ENCODE assay signal across 8 cellular contexts in genomic region chr1:167715653-167716302, GRCh38. TPM values are rescaled to one million over a fixed set of nuclear protein-coding genes. Genes with fewer than 3 reads are reported as not detected.
A peak's percentile ranks its signal among the peaks of the same experiment; 100 is the strongest.
DNase-seq lines count a peak whose midpoint lies in the region; ATAC-seq, FAIRE-seq and TF ChIP-seq lines count a peak whose summit lies in the region.

No MANE protein-coding gene starts in this region.

- H4K91ac ChIP-seq in H1 (replicated peaks; ENCODE audit: insufficient read length, low read length) = no peak overlapping the region

- no peak for TF ChIP-seq POLR2A in H1 (IDR thresholded peaks at IDR 0.05; ENCODE audit: control extremely low read depth in 1 of 2, low read depth in 2 of 2, low read length in 2 of 2)

- H4K20me1 ChIP-seq in H1 (replicated peaks in 1 of 2; ENCODE audit: control insufficient read depth in 1 of 2, insufficient read depth in 2 of 2, low read length in 2 of 2) = no peaks in the 10 kb centered on the region

- TF ChIP-seq CTCF in H1 (IDR thresholded peaks at IDR 0.05; ENCODE audit: control extremely low read depth in 1 of 3, insufficient read depth in 1 of 3, low read depth in 1 of 3, low read length in 3 of 3) (no peak), neural crest cell (conservative IDR thresholded peaks at IDR 0.05) (no peak)

- H3K79me1 ChIP-seq in H1 (ENCODE audit: low read depth, low read length) = no peaks in the 10 kb centered on the region

- H3K18ac ChIP-seq in H1 (ENCODE audit: extremely low read depth, low read length) = no peak overlapping the region

- no peak for TF ChIP-seq RAD21 in H1 (IDR thresholded peaks at IDR 0.05 in 1 of 2, conservative IDR thresholded peaks at IDR 0.05 in 1 of 2; ENCODE audit: low read depth in 2 of 2, low read length in 2 of 2)

- no peak overlapping the region for H3K27ac ChIP-seq in H1 (ENCODE audit: low read depth, low read length)

- H3K23me2 ChIP-seq in H1 (ENCODE audit: low read depth, low read length) = peaks cover 6% of the 10 kb centered on the region

- no peak for DNase-seq in activated CD4-positive, alpha-beta T cell treated with anti-CD3 and anti-CD28 coated beads for 36 hours
- DNase-seq in activated CD4-positive, alpha-beta T cell treated with anti-CD3 and anti-CD28 coated beads for 4 hours = no peak
- DNase-seq in NCI-H460 (ENCODE audit: extremely low read depth, low read depth) (peak; percentile 8), H1 (ENCODE audit: low read depth in 1 of 2, low spot score in 2 of 2) (no peak), neural crest cell (ENCODE audit: low read depth, low spot score) (no peak), SKM-1 (lab: John Stamatoyannopoulos, UW; ENCODE audit: unreplicated experiment) (no peak)
- DNase-seq in stimulated activated CD4-positive, alpha-beta T cell treated with anti-CD3 and anti-CD28 coated beads, Interleukin-2, amount 100 ng/mL, for 24 hours = no peak

- no peaks in the 10 kb centered on the region for H3K27me3 Mint-ChIP-seq in activated CD4-positive, alpha-beta T cell treated with anti-CD3 and anti-CD28 coated beads for 36 hours
- peaks cover 41% of the 10 kb centered on the region for H3K27me3 Mint-ChIP-seq in neural crest cell (ENCODE audit: low read depth)

- H4K8ac ChIP-seq in H1 (ENCODE audit: extremely low read depth, insufficient read depth, low read length) = no peak overlapping the region

- no peak overlapping the region for H3K4ac ChIP-seq in H1 (replicated peaks; ENCODE audit: insufficient read length, low read depth, low read length)

- 0% methylated on average over 13 of the region's 13 CpGs; no CpG with 5 or more reads in 1 of the 2 experiments for WGBS in H1 (ENCODE audit: extremely low coverage in 1 of 2, insufficient coverage in 1 of 2, insufficient read length in 1 of 2, insufficient replicate concordance in 2 of 2, low coverage in 1 of 2, low lambda C conversion rate in 2 of 2, missing lambda C conversion rate in 1 of 2), 2 experiments

- H3K4me1 ChIP-seq in H1 (replicated peaks in 1 of 4; ENCODE audit: control insufficient read depth in 3 of 4, insufficient read depth in 4 of 4, low read length in 3 of 4) = no peaks in the 10 kb centered on the region; a peak in 2 of 7 replicates

- H3K79me2 ChIP-seq in H1 (ENCODE audit: control insufficient read depth in 1 of 2, insufficient read depth in 2 of 2, low read length in 2 of 2) = no peaks in the 10 kb centered on the region

- H3K9me3 Mint-ChIP-seq in activated CD4-positive, alpha-beta T cell treated with anti-CD3 and anti-CD28 coated beads for 36 hours (ENCODE audit: low read depth) = no peaks in the 10 kb centered on the region
- H3K9me3 Mint-ChIP-seq in neural crest cell = peaks cover 2% of the 10 kb centered on the region

- H3K4me2 ChIP-seq in H1 (ENCODE audit: insufficient read depth in 1 of 2, low read depth in 2 of 2, low read length in 2 of 2) = peak overlapping the region; percentile 78 to 95

- peak overlapping the region; percentile 91 for H3K27ac Mint-ChIP-seq in activated CD4-positive, alpha-beta T cell treated with anti-CD3 and anti-CD28 coated beads for 36 hours
- peak overlapping the region; percentile 90 for H3K27ac Mint-ChIP-seq in neural crest cell (ENCODE audit: unreplicated experiment)

- peak overlapping the region; percentile 5 for H3K56ac ChIP-seq in H1 (replicated peaks; ENCODE audit: insufficient read length, low read depth, low read length)

- no peak overlapping the region for H3K23ac ChIP-seq in H1 (ENCODE audit: insufficient read length)

- no peaks in the 10 kb centered on the region for H3K36me3 ChIP-seq in H1 (ENCODE audit: control insufficient read depth in 2 of 4, insufficient read depth in 4 of 4, low read length in 3 of 4)

- no peak for TF ChIP-seq EP300 in H1 (IDR thresholded peaks at IDR 0.05; ENCODE audit: borderline replicate concordance in 1 of 2, low read depth in 2 of 2, low read length in 2 of 2)

- no peaks in the 10 kb centered on the region for H3K9me3 ChIP-seq in H1 (ENCODE audit: insufficient read depth in 2 of 2, low read depth in 1 of 2, low read length in 1 of 2)

- no peak overlapping the region for H2BK15ac ChIP-seq in H1 (ENCODE audit: low read length)

- H2BK20ac ChIP-seq in H1 (ENCODE audit: low read length) = no peak overlapping the region

- H3K14ac ChIP-seq in H1 (ENCODE audit: insufficient read length) = no peak overlapping the region

- peak overlapping the region; percentile 44 for H2AFZ ChIP-seq in H1 (ENCODE audit: low read length)

- H3K4me3 Mint-ChIP-seq in activated CD4-positive, alpha-beta T cell treated with anti-CD3 and anti-CD28 coated beads for 36 hours = peak overlapping the region; percentile 83
- peak overlapping the region; percentile 94 for H3K4me3 Mint-ChIP-seq in neural crest cell

- no peak overlapping the region for H2BK120ac ChIP-seq in H1 (replicated peaks; ENCODE audit: low read depth, low read length)

- H2BK12ac ChIP-seq in H1 (ENCODE audit: low read depth, low read length) = no peak overlapping the region

- H2BK5ac ChIP-seq in H1 (ENCODE audit: low read depth, low read length) = no peak overlapping the region

- peaks cover 8% of the 10 kb centered on the region for H3K36me3 Mint-ChIP-seq in activated CD4-positive, alpha-beta T cell treated with anti-CD3 and anti-CD28 coated beads for 36 hours (ENCODE audit: low read depth)
- H3K36me3 Mint-ChIP-seq in neural crest cell (ENCODE audit: low read depth) = peaks cover 9% of the 10 kb centered on the region

- no peak overlapping the region for H4K5ac ChIP-seq in H1 (ENCODE audit: insufficient read length, low read depth, low read length)

- H3K4me1 Mint-ChIP-seq in activated CD4-positive, alpha-beta T cell treated with anti-CD3 and anti-CD28 coated beads for 36 hours = peaks cover 41% of the 10 kb centered on the region
- H3K4me1 Mint-ChIP-seq in neural crest cell = peaks cover 34% of the 10 kb centered on the region

- no peak for ATAC-seq in activated CD4-positive, alpha-beta T cell treated with anti-CD3 and anti-CD28 coated beads for 36 hours
- ATAC-seq in GM18519 (IDR thresholded peaks at IDR 0.05; ENCODE audit: low FRiP score, unreplicated experiment) = no peak

- CTCF ChIA-PET in activated CD4-positive, alpha-beta T cell treated with anti-CD3 and anti-CD28 coated beads for 36 hours (lab: Charles Lee) = interaction anchor here (0.6 to 3.2 kb wide), 16 partner anchors 11 to 496 kb away, joined by 3 to 16 read pairs (median 4); partner anchors contain the start of genes DCAF6 and POU2F1
- CTCF ChIA-PET in H1 (lab: Charles Lee; ENCODE audit: partially characterized antibody) = interaction anchor here (0.5 to 2.4 kb wide), 15 partner anchors 12 to 650 kb away, joined by 3 to 11 read pairs (median 4); no protein-coding TSS in a partner anchor

- H3K9ac ChIP-seq in H1 (replicated peaks in 1 of 4; ENCODE audit: extremely low read depth in 1 of 4, low read depth in 3 of 4, low read length in 3 of 4) = no peak overlapping the region

- H2AK5ac ChIP-seq in H1 (ENCODE audit: low read depth, low read length) = no peak overlapping the region

- FAIRE-seq in H1 (lab: Jason Lieb, UNC) = no peak

- POLR2A ChIA-PET in activated CD4-positive, alpha-beta T cell treated with anti-CD3 and anti-CD28 coated beads for 36 hours (lab: Charles Lee) = interaction anchor here (0.7 to 1.3 kb wide), 3 partner anchors 162 to 418 kb away, joined by 3 to 7 read pairs (median 3); partner anchors contain the start of genes CREG1, DCAF6 and MPC2
- POLR2A ChIA-PET in H1 (lab: Charles Lee; ENCODE audit: partially characterized antibody) = interaction anchor here (0.6 to 1.9 kb wide), 5 partner anchors 8 to 162 kb away, joined by 3 to 6 read pairs (median 3); partner anchors contain the start of gene CREG1

- H3K4me3 ChIP-seq in H1 (ENCODE audit: extremely low read depth in 1 of 4, insufficient read depth in 2 of 4, low read depth in 3 of 4, low read length in 4 of 4) = peak overlapping the region; percentile 63 to 96 (median 81)

- peaks cover 0 to 13% (median 9%) of the 10 kb centered on the region in 4 experiments; a peak in 6 of 7 replicates for H3K27me3 ChIP-seq in H1 (replicated peaks in 1 of 4; ENCODE audit: control insufficient read depth in 3 of 4, extremely low read depth in 1 of 4, insufficient read depth in 3 of 4, low read length in 3 of 4)

- intact Hi-C loops in activated CD4-positive, alpha-beta T cell treated with anti-CD3 and anti-CD28 coated beads for 36 hours (cut with DNase I, micrococcal nuclease) = loop anchor here (1.0 to 10.0 kb wide), 7 partner anchors 88 to 511 kb away; partner anchors contain the start of genes DCAF6 (in 1 of the 2), MPC2 (in 1 of the 2), POU2F1 (in 1 of the 2) and SFT2D2 (in 1 of the 2)

TF ChIP-seq in H1, 55 proteins besides CTCF, POLR2A, EP300 and RAD21:
- no peak for TF ChIP-seq SP2 (IDR thresholded peaks at IDR 0.05; ENCODE audit: low read length)
- TF ChIP-seq SIN3A (conservative IDR thresholded peaks at IDR 0.05 in 1 of 2, IDR thresholded peaks at IDR 0.05 in 1 of 2; ENCODE audit: low read depth in 1 of 2, low read length in 2 of 2) = peak in 1 of 2 experiments; percentile 6; a peak in 1 of 4 replicates
- TF ChIP-seq JUND (IDR thresholded peaks at IDR 0.05; ENCODE audit: low read length) = 0 out of 2 replicates have a peak, but pooled peaks have one; percentile 2
- TF ChIP-seq KDM4A (IDR thresholded peaks at IDR 0.05; ENCODE audit: low read depth, low read length, severe bottlenecking) = peak; percentile 12

RNA-seq across cellular contexts. Expression of gene MPZL1, which starts 6.0 kb away (rescaled TPM):
- total RNA-seq in activated CD4-positive, alpha-beta T cell treated with anti-CD3 and anti-CD28 coated beads for 36 hours = 10 to 100 TPM; 22.3 to 23.0 TPM
- total RNA-seq in NCI-H460 (2014; rRNA removed; shearing (Covaris generic)) = 103 and 106 TPM in 2 replicates
- polyA plus RNA-seq in NCI-H460 (2014; cell fraction: nucleus; rRNA removed) = 68.5 and 90.7 TPM in 2 replicates
- total RNA-seq in H1 (2021; fragmentation: NEBNext Ultra II Directional; extraction: Animal tissue kit (Norgen Biotek cat#: 25700)) = 120 and 128 TPM in 2 replicates
- polyA plus RNA-seq in H1 (2011; rRNA removed) = 31.1 and 37.8 TPM in 2 replicates
- 36.1 TPM for polyA plus RNA-seq in H1 (2011; cell fraction: cytosol; rRNA removed)
- polyA plus RNA-seq in H1 (2011; cell fraction: nucleus; rRNA removed) = 25.1 TPM
- polyA plus RNA-seq in H1 (2012, experiment 1 of 2) = 38.9 to 72.5 TPM (median 40.5 TPM) in 4 replicates
- 14.1 TPM for polyA plus RNA-seq in H1 (2012, experiment 2 of 2)
- 65.8 TPM for polyA plus RNA-seq in H1 (2013, experiment 1 of 2)
- 82.6 TPM for polyA plus RNA-seq in H1 (2013, experiment 2 of 2)
- 61.1 and 88.5 TPM in 2 replicates for polyA minus RNA-seq in H1 (2011; rRNA and poly(A)+ RNA removed)
- polyA minus RNA-seq in H1 (2011; cell fraction: cytosol; rRNA and poly(A)+ RNA removed) = 51.2 TPM
- polyA minus RNA-seq in H1 (2011; cell fraction: nucleus; rRNA and poly(A)+ RNA removed) = 52.0 TPM
- total RNA-seq in neural crest cell = 113 and 114 TPM in 2 replicates
